10 cellular contexts compared by ENCODE assay signal in the genomic region with DNA sequence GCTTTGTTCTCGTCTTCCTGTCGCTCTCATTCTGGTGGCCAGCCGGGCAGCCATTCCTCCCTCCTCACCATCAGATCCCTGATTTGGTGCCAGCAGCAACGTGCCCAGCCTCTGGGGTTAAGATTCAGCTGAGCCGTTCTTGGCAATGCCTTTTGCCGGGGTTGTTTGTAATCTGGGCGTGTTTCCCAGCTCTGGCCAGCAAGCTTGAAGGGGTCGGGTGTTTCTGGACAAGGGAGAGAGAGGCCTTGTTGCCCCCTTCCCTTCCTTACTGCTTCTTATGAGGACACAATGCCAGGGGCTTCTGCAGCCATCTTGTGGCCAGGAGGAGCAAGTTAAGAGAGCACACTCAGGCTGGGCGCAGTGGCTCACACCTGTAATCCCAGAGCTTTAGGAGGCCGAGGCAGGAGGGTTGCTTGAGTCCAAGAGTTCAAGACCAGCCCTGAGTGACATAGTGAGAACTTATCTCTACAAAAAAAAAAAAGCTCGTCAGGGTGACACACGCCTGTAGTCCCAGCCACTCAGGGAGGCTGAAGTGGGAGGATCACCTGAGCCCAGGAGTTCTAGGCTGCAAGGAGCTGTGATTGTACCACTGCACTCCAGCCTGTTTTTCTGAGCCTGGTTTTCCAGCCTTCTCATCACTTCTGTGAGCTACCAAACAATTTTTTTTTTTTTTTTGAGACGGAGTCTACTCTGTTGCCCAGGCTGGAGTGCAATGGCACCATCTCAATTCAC. TPM values are rescaled to one million over a fixed set of nuclear protein-coding genes. Genes with fewer than 3 reads are reported as not detected.
DNase-seq lines count a peak whose midpoint lies in the region; ATAC-seq and TF ChIP-seq lines count a peak whose summit lies in the region.
"Had no signal": no experiment of that assay in that cellular context is flagged by ENCODE, and none has a peak within 500 bp of the region (broad histone marks: within the 10 kb centered on the region; RNA-seq: fewer than 3 reads in every experiment).

No MANE protein-coding gene starts in this region.

- no peak overlapping the region for H3K4me3 ChIP-seq in endodermal cell (ENCODE audit: low read length)

- DNase-seq in DMS114 treated with DMSO at 0.1 percent for 48 hours (lab: John Stamatoyannopoulos, UW; ENCODE audit: unreplicated experiment), result peak; percentile 29
- peak; percentile 26 for DNase-seq in NCI-H69 (lab: John Stamatoyannopoulos, UW)
- DNase-seq in endodermal cell, result no peak
- no peak for DNase-seq in NCI-H1694 treated with DMSO at 0.1 percent for 48 hours (lab: John Stamatoyannopoulos, UW)
- no peak for DNase-seq in DMS53 treated with DMSO at 0.1 percent for 48 hours (lab: John Stamatoyannopoulos, UW; ENCODE audit: unreplicated experiment)
- DNase-seq: NCI-H2227 treated with DMSO at 0.1 percent for 48 hours; stimulated activated CD4-positive, alpha-beta T cell treated with anti-CD3 and anti-CD28 coated beads, Interleukin-12 subunit alpha, Interleukin-12 subunit beta, amount 100 ng/mL, for 4 hours had no signal

- H3K27me3 Mint-ChIP-seq in endodermal cell (ENCODE audit: insufficient read depth) (no peaks in the 10 kb centered on the region), nephron (ENCODE audit: low read depth) (no peaks in the 10 kb centered on the region)

- H3K4me1 Mint-ChIP-seq in endodermal cell (no peaks in the 10 kb centered on the region), nephron (peaks cover 32% of the 10 kb centered on the region)

- no peaks in the 10 kb centered on the region for H3K27me3 ChIP-seq in endodermal cell (ENCODE audit: control insufficient read depth, insufficient read depth, low read length, poor library complexity, severe bottlenecking)

- H3K36me3 ChIP-seq in endodermal cell (ENCODE audit: control insufficient read depth, insufficient read depth, low read length), result no peaks in the 10 kb centered on the region

- H3K9me3 Mint-ChIP-seq in endodermal cell (no peaks in the 10 kb centered on the region), nephron (no peaks in the 10 kb centered on the region)

- ATAC-seq in HG03097 (IDR thresholded peaks at IDR 0.05; ENCODE audit: low FRiP score, unreplicated experiment) (no peak), HG02571 (IDR thresholded peaks at IDR 0.05; ENCODE audit: unreplicated experiment) (no peak)

- no peaks in the 10 kb centered on the region for H3K4me1 ChIP-seq in endodermal cell (ENCODE audit: control insufficient read depth, insufficient read depth, low read length)

- H3K4me3 Mint-ChIP-seq in endodermal cell, result no peak overlapping the region
- H3K4me3 Mint-ChIP-seq in nephron, result peak overlapping the region in 1 of 3 experiments; percentile 62

- H3K27ac Mint-ChIP-seq in endodermal cell, result peak overlapping the region; percentile 61
- peak overlapping the region in 2 of 3 experiments; percentile 72 to 84 for H3K27ac Mint-ChIP-seq in nephron

- H3K27ac ChIP-seq in endodermal cell (ENCODE audit: low read depth, low read length), result no peak overlapping the region

- H3K36me3 Mint-ChIP-seq in endodermal cell (ENCODE audit: low read depth), result peaks cover 13% of the 10 kb centered on the region
- peaks cover 10% of the 10 kb centered on the region for H3K36me3 Mint-ChIP-seq in nephron (ENCODE audit: low read depth)

- TF ChIP-seq CTCF in endodermal cell (conservative IDR thresholded peaks at IDR 0.05) (peak; percentile 63), nephron (IDR thresholded peaks at IDR 0.05; ENCODE audit: unreplicated experiment in 3 of 3) (no peak)

- 85 to 86% methylated on average over 9 to 13 of the region's 13 CpGs for WGBS in endodermal cell (ENCODE audit: insufficient coverage in 1 of 2, insufficient read length in 1 of 2), 2 experiments

- no peaks in the 10 kb centered on the region for H3K9me3 ChIP-seq in endodermal cell (ENCODE audit: control insufficient read depth, low read length)

- no peak overlapping the region for H3K9ac ChIP-seq in endodermal cell (ENCODE audit: extremely low read depth, low read length, poor library complexity, severe bottlenecking)

RNA-seq across cellular contexts. Expression of a gene that starts 10.7 kb away (rescaled TPM):
- total RNA-seq in endodermal cell, result 10 to 100 TPM; 26.6 to 29.7 TPM
- 20.4 TPM for polyA plus RNA-seq in endodermal cell (2013, experiment 1 of 2)
- 17.5 TPM for polyA plus RNA-seq in endodermal cell (2013, experiment 2 of 2)

RNA-seq across cellular contexts. Expression of a gene that starts 35.9 kb away (rescaled TPM):
- 10 to 100 TPM in 1 of 2 donors, 1 to 10 TPM in 1; 9.4 to 11.2 TPM for total RNA-seq in endodermal cell
- 5.7 TPM for polyA plus RNA-seq in endodermal cell (2013, experiment 1 of 2)
- 5.3 TPM for polyA plus RNA-seq in endodermal cell (2013, experiment 2 of 2)

Comparison
In these comparisons a context has a peak if more than half of its experiments do, and no peak if none do; other contexts are left out.
1. DNase-seq: peak in DMS114 treated with DMSO at 0.1 percent for 48 hours (single experiment) and NCI-H69 (single experiment); none in endodermal cell (single experiment), NCI-H1694 treated with DMSO at 0.1 percent for 48 hours (single experiment) and DMS53 treated with DMSO at 0.1 percent for 48 hours (single experiment).